In genomic region chr6:119541132-119541905, GRCh38 we compare ENCODE assay signal across 10 cellular contexts.
A peak's percentile ranks its signal among the peaks of the same experiment; 100 is the strongest.
DNase-seq lines count a peak whose midpoint lies in the region; ATAC-seq and TF ChIP-seq lines count a peak whose summit lies in the region.
"Had no signal": no experiment of that assay in that cellular context is flagged by ENCODE, and none has a peak within 500 bp of the region (broad histone marks: within the 10 kb centered on the region; RNA-seq: fewer than 3 reads in every experiment).

No MANE protein-coding gene starts in this region.

- H3K4me1 ChIP-seq in HCT116 (ENCODE audit: control insufficient read depth in 1 of 2, insufficient read depth in 2 of 2, low read length in 2 of 2) (peaks cover 18 to 23% of the 10 kb centered on the region in 2 experiments), hepatocyte (ENCODE audit: insufficient read depth) (no peaks in the 10 kb centered on the region), subcutaneous abdominal adipose tissue (ENCODE audit: control insufficient read depth in 5 of 5, insufficient read depth in 5 of 5, low read length in 5 of 5) (peaks cover 2 to 12% (median 10%) of the 10 kb centered on the region in 5 donors)
- H3K4me1 ChIP-seq in CD8-positive, alpha-beta T cell (ENCODE audit: insufficient read depth, low read length): no peaks in the 10 kb centered on the region

- POLR2A ChIA-PET in HCT116 (lab: Charles Lee): interaction anchor here (0.6 kb wide), 1 partner anchor 23 kb away, joined by 3 read pairs; no protein-coding TSS in a partner anchor
- POLR2A ChIA-PET in CD8-positive, alpha-beta T cell (lab: Charles Lee): no interaction called here

- no peaks in the 10 kb centered on the region for H3K36me3 ChIP-seq in HCT116 (ENCODE audit: control insufficient read depth in 1 of 2, insufficient read depth in 2 of 2, low read length in 2 of 2)
- no peaks in the 10 kb centered on the region for H3K36me3 ChIP-seq in hepatocyte (replicated peaks; ENCODE audit: insufficient read depth, low read depth)
- H3K36me3 ChIP-seq in subcutaneous abdominal adipose tissue (ENCODE audit: control insufficient read depth in 5 of 5, insufficient read depth in 5 of 5, low read length in 5 of 5): no peaks in the 10 kb centered on the region
- H3K36me3 ChIP-seq in CD8-positive, alpha-beta T cell (ENCODE audit: insufficient read depth, low read length): no peaks in the 10 kb centered on the region

- TF ChIP-seq POLR2A in HCT116 (IDR thresholded peaks at IDR 0.05; ENCODE audit: borderline replicate concordance, extremely low read depth, insufficient read depth, insufficient read length): no peak

- no peaks in the 10 kb centered on the region for H3K9me2 ChIP-seq in HCT116 (ENCODE audit: insufficient read depth)
- no peaks in the 10 kb centered on the region for H3K9me2 ChIP-seq in hepatocyte (replicated peaks; ENCODE audit: insufficient read depth)

- TF ChIP-seq CTCF in HCT116 (IDR thresholded peaks at IDR 0.05 in 2 of 3, conservative IDR thresholded peaks at IDR 0.05 in 1 of 3; ENCODE audit: borderline replicate concordance in 1 of 3, insufficient read depth in 1 of 3, low read depth in 2 of 3, low read length in 2 of 3) (no peak), hepatocyte (IDR thresholded peaks at IDR 0.05; ENCODE audit: poor library complexity) (no peak)
- no peak for TF ChIP-seq CTCF in CD8-positive, alpha-beta T cell (IDR thresholded peaks at IDR 0.05)

- ATAC-seq in HCT116: peak; percentile 90
- no peak for ATAC-seq in CD8-positive, alpha-beta T cell
- ATAC-seq in GM19455 (IDR thresholded peaks at IDR 0.05; ENCODE audit: unreplicated experiment): no peak
- ATAC-seq: T-helper 17 cell had no signal

- intact Hi-C loops in HCT116 (cut with micrococcal nuclease): no loop called here
- intact Hi-C loops in CD8-positive, alpha-beta T cell (cut with DNase I, micrococcal nuclease): no loop called here

- H3K9ac ChIP-seq in HCT116 (ENCODE audit: low read length) (no peak overlapping the region), subcutaneous abdominal adipose tissue (ENCODE audit: low read length in 5 of 5) (no peak overlapping the region)

- H3K27ac Mint-ChIP-seq in CD8-positive, alpha-beta T cell: no peak overlapping the region
- H3K27ac Mint-ChIP-seq: T-helper 17 cell had no signal

- RAD21 ChIA-PET in HCT116 (lab: Charles Lee; ENCODE audit: low non-redundant PET in 1 of 2, low total read pairs in 2 of 2, uncharacterized antibody in 2 of 2, unreplicated experiment in 2 of 2): no interaction called here

- 15% methylated on average over 3 of the region's 3 CpGs for WGBS in hepatocyte (ENCODE audit: low lambda C conversion rate, missing lambda C conversion rate)

- no TSS peak for BruUV-seq in HCT116 (replicated peaks; lab: Mats Ljungman, UMichigan)

- H3K4me2 ChIP-seq in HCT116 (ENCODE audit: low read length): peak overlapping the region; percentile 55
- H3K4me2 ChIP-seq in hepatocyte: no peak overlapping the region

- H4K20me1 ChIP-seq in HCT116 (ENCODE audit: insufficient read depth): no peaks in the 10 kb centered on the region
- no peaks in the 10 kb centered on the region for H4K20me1 ChIP-seq in hepatocyte (ENCODE audit: insufficient read depth, poor library complexity, severe bottlenecking)

- H3K79me2 ChIP-seq in HCT116 (ENCODE audit: insufficient read depth, low read length) (no peaks in the 10 kb centered on the region), hepatocyte (no peaks in the 10 kb centered on the region)

- H3K27me3 Mint-ChIP-seq in CD8-positive, alpha-beta T cell (ENCODE audit: low read depth): no peaks in the 10 kb centered on the region

- TF ChIP-seq RAD21 in HCT116 (IDR thresholded peaks at IDR 0.05; ENCODE audit: low read depth): peak; percentile 39

- CTCF ChIA-PET in HCT116 (lab: Charles Lee): no interaction called here
- CTCF ChIA-PET in CD8-positive, alpha-beta T cell (lab: Charles Lee): no interaction called here

- H3K4me3 Mint-ChIP-seq in CD8-positive, alpha-beta T cell: no peak overlapping the region
- H3K4me3 Mint-ChIP-seq: T-helper 17 cell had no signal

- H2AFZ ChIP-seq in HCT116 (ENCODE audit: low read depth, low read length, poor library complexity, severe bottlenecking) (no peak overlapping the region), hepatocyte (no peak overlapping the region)

- DNase-seq in HCT116 (ENCODE audit: low read depth, low spot score): peak; percentile 88
- peak; percentile 34 for DNase-seq in T1000 (lab: John Stamatoyannopoulos, UW)
- DNase-seq in hepatocyte (ENCODE audit: low spot score): peak; percentile 58
- DNase-seq in CD8-positive, alpha-beta T cell: no peak
- DNase-seq in GOT3 (lab: John Stamatoyannopoulos, UW): no peak
- no peak for DNase-seq in islet precursor cell
- DNase-seq: activated gamma-delta T cell, T-helper 17 cell had no signal

- peak overlapping the region; percentile 42; the same call in 1 of the 2 replicates for H3K27ac ChIP-seq in HCT116 (ENCODE audit: low read depth, low read length)
- H3K27ac ChIP-seq in hepatocyte: peak overlapping the region; percentile 49
- peak overlapping the region; percentile 19 for H3K27ac ChIP-seq in subcutaneous abdominal adipose tissue (ENCODE audit: low read depth, low read length)
- H3K27ac ChIP-seq in CD8-positive, alpha-beta T cell (ENCODE audit: low read depth, low read length): no peak overlapping the region

- H3K4me1 Mint-ChIP-seq in CD8-positive, alpha-beta T cell (ENCODE audit: low read depth): no peaks in the 10 kb centered on the region
- H3K4me1 Mint-ChIP-seq: T-helper 17 cell had no signal

- no peak overlapping the region for H3K4me3 ChIP-seq in HCT116 (replicated peaks in 1 of 2; ENCODE audit: low read depth in 1 of 2, low read length in 2 of 2)
- H3K4me3 ChIP-seq in hepatocyte: no peak overlapping the region
- H3K4me3 ChIP-seq in subcutaneous abdominal adipose tissue (ENCODE audit: low read depth in 1 of 5, low read length in 5 of 5): no peak overlapping the region
- H3K4me3 ChIP-seq in CD8-positive, alpha-beta T cell (ENCODE audit: low read depth, low read length): no peak overlapping the region

- H3K27me3 ChIP-seq in HCT116 (ENCODE audit: insufficient read depth, low read length) (no peaks in the 10 kb centered on the region), hepatocyte (no peaks in the 10 kb centered on the region), subcutaneous abdominal adipose tissue (ENCODE audit: control insufficient read depth in 5 of 5, insufficient read depth in 4 of 5, low read length in 5 of 5) (no peaks in the 10 kb centered on the region)
- no peaks in the 10 kb centered on the region for H3K27me3 ChIP-seq in CD8-positive, alpha-beta T cell (ENCODE audit: insufficient read depth, low read length)

- H3K9me3 ChIP-seq in HCT116 (ENCODE audit: control insufficient read depth in 1 of 2, insufficient read depth in 1 of 2, low read depth in 1 of 2, low read length in 2 of 2) (no peaks in the 10 kb centered on the region), hepatocyte (ENCODE audit: low read depth) (no peaks in the 10 kb centered on the region), subcutaneous abdominal adipose tissue (ENCODE audit: control insufficient read depth in 5 of 5, low read length in 5 of 5) (no peaks in the 10 kb centered on the region)
- H3K9me3 ChIP-seq in CD8-positive, alpha-beta T cell (ENCODE audit: low read length): no peaks in the 10 kb centered on the region

- no peaks in the 10 kb centered on the region for H3K36me3 Mint-ChIP-seq in CD8-positive, alpha-beta T cell

- H3K9me3 Mint-ChIP-seq in CD8-positive, alpha-beta T cell: no peaks in the 10 kb centered on the region

TF ChIP-seq in HCT116, 20 proteins besides CTCF, POLR2A, EP300 and RAD21 (continues in another document):
- no peak; the same call in 1 of the 2 replicates for TF ChIP-seq ELF1 (IDR thresholded peaks at IDR 0.05; ENCODE audit: borderline replicate concordance, low read depth)
- TF ChIP-seq MAX (IDR thresholded peaks at IDR 0.05): peak; percentile 74
- TF ChIP-seq EGR1 (IDR thresholded peaks at IDR 0.05; ENCODE audit: low read depth): 0 out of 2 replicates have a peak, but pooled peaks have one; percentile 25
- TF ChIP-seq YY1 (IDR thresholded peaks at IDR 0.05; ENCODE audit: extremely low read depth, insufficient replicate concordance, low read depth, low read length): peak; percentile 20
- TF ChIP-seq ZFX (IDR thresholded peaks at IDR 0.05): no peak
- no peak; the same call in 1 of the 2 replicates for TF ChIP-seq ATF3 (IDR thresholded peaks at IDR 0.05)
- peak; percentile 93 for TF ChIP-seq CBX3 (IDR thresholded peaks at IDR 0.05; ENCODE audit: low read depth)
- TF ChIP-seq REST (IDR thresholded peaks at IDR 0.05; ENCODE audit: low read depth): no peak
- no peak for TF ChIP-seq EZH2phosphoT487 (IDR thresholded peaks at IDR 0.05; ENCODE audit: borderline replicate concordance)
- TF ChIP-seq FOSL1 (IDR thresholded peaks at IDR 0.05; ENCODE audit: low read depth): peak; percentile 94

Comparison
In these comparisons a context has a peak if more than half of its experiments do, and no peak if none do; other contexts are left out.
1. DNase-seq: peak in HCT116 (single experiment), T1000 (single experiment) and hepatocyte (single experiment); none in CD8-positive, alpha-beta T cell (0 of 7), GOT3 (single experiment) and islet precursor cell (single experiment).